8 cellular contexts compared by ENCODE assay signal in the genomic region with DNA sequence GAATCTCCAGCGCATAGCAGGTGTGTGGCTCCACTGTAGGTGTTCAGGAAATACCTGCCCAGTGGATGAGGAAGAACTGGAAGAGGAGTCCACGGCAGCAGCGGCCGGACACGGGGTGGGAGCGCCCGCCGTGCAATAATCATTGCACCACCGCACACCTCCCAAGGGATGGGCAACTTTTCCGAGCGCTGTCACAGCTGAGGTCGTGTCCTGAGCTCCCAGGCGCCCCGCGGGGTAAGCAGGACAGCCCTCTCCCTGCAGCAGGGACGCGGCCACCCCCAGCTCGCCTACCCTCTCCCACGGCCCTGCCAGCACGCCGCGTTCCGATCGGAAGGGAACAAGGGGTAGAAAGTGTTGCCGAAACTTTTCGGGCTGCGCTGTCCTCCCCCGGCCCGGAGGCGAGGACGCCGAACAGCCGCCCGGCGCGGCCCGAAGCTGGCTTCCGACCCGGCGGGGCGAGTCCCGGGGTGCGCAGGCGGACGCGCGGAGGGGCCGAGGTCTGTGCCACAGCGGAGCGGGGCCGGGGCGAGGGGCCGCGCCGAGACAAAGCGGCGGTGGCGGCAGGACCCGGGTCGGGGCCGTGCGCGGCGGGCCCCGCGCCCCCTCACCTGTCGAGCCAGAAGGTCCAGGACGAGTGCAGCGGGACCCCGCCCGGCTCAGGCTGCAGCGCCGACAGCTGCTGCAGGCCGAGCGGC. TPM values are rescaled to one million over a fixed set of nuclear protein-coding genes. Genes with fewer than 3 reads are reported as not detected.
A peak's percentile ranks its signal among the peaks of the same experiment; 100 is the strongest.
DNase-seq lines count a peak whose midpoint lies in the region; ATAC-seq and TF ChIP-seq lines count a peak whose summit lies in the region.

No MANE protein-coding gene starts in this region.

- no peak for TF ChIP-seq POLR2A in suprapubic skin (IDR thresholded peaks at IDR 0.05)

- peak overlapping the region; percentile 86 for H3K4me3 Mint-ChIP-seq in activated B cell treated with CpG ODN at 0.5 μM for 24 hours

- TF ChIP-seq CTCF in activated B cell treated with CpG ODN at 0.5 μM for 24 hours (IDR thresholded peaks at IDR 0.05) (no peak), suprapubic skin (IDR thresholded peaks at IDR 0.05) (no peak)

- POLR2A ChIA-PET in activated B cell treated with CpG ODN at 0.5 μM for 24 hours (lab: Charles Lee), result no interaction called here

- H3K27me3 ChIP-seq in effector memory CD4-positive, alpha-beta T cell (replicated peaks; ENCODE audit: control insufficient read depth, insufficient read depth, low read length, poor library complexity, severe bottlenecking), result no peaks in the 10 kb centered on the region
- no peaks in the 10 kb centered on the region for H3K27me3 ChIP-seq in suprapubic skin

- in situ Hi-C loops in ACHN (cut with HindIII; ENCODE audit: low pct_ligation_motif_present, low pct_unique_long_range_greater_than_20kb, low sequenced_read_pairs), result no loop called here

- no peaks in the 10 kb centered on the region for H3K9me3 Mint-ChIP-seq in activated B cell treated with CpG ODN at 0.5 μM for 24 hours

- no peaks in the 10 kb centered on the region for H3K36me3 ChIP-seq in effector memory CD4-positive, alpha-beta T cell (ENCODE audit: control insufficient read depth, insufficient read depth, low read length)
- H3K36me3 ChIP-seq in suprapubic skin, result no peaks in the 10 kb centered on the region

- H3K4me3 ChIP-seq in effector memory CD4-positive, alpha-beta T cell (ENCODE audit: insufficient read depth, low read depth, low read length, poor library complexity, severe bottlenecking), result peak overlapping the region; percentile 72
- H3K4me3 ChIP-seq in suprapubic skin, result peak overlapping the region; percentile 94

- H3K27ac Mint-ChIP-seq in activated B cell treated with CpG ODN at 0.5 μM for 24 hours, result peak overlapping the region; percentile 41

- intact Hi-C loops in activated B cell treated with CpG ODN at 0.5 μM for 24 hours (cut with micrococcal nuclease), result loop anchor here (2.0 to 10.0 kb wide), 3 partner anchors 540 to 1272 kb away; partner anchors contain the start of genes PPP4R2 and RYBP

- ATAC-seq in HG03175 (IDR thresholded peaks at IDR 0.05; ENCODE audit: unreplicated experiment) (peak; percentile 43), activated B cell treated with CpG ODN at 0.5 μM for 24 hours (ENCODE audit: low read depth) (peak; percentile 55)

- H3K36me3 Mint-ChIP-seq in activated B cell treated with CpG ODN at 0.5 μM for 24 hours (ENCODE audit: low read depth), result no peaks in the 10 kb centered on the region

- H3K27me3 Mint-ChIP-seq in activated B cell treated with CpG ODN at 0.5 μM for 24 hours, result peaks cover 17% of the 10 kb centered on the region

- H3K9me3 ChIP-seq in effector memory CD4-positive, alpha-beta T cell (ENCODE audit: control insufficient read depth, low read length), result no peaks in the 10 kb centered on the region
- H3K9me3 ChIP-seq in suprapubic skin, result no peaks in the 10 kb centered on the region

- 0% methylated on average over 13 of the region's 75 CpGs for WGBS in suprapubic skin

- peak; percentile 15 for DNase-seq in activated T-cell treated with anti-CD3 and anti-CD28 coated beads for 1 hour (ENCODE audit: low read depth)
- DNase-seq in activated T-cell treated with anti-CD3 and anti-CD28 coated beads for 4 hours, result no peak
- peak; percentile 46 for DNase-seq in activated B cell treated with CpG ODN at 0.5 μM for 24 hours
- peak in 1 of 3 donors; percentile 11 for DNase-seq in effector memory CD4-positive, alpha-beta T cell
- peak; percentile 24 for DNase-seq in midbrain (lab: John Stamatoyannopoulos, UW)
- peak in 1 of 2 donors; percentile 73 for DNase-seq in suprapubic skin (ENCODE audit: low spot score in 2 of 2)
- no peak for DNase-seq in ACHN

- H3K4me1 Mint-ChIP-seq in activated B cell treated with CpG ODN at 0.5 μM for 24 hours, result peaks cover 34% of the 10 kb centered on the region

- CTCF ChIA-PET in activated B cell treated with CpG ODN at 0.5 μM for 24 hours (lab: Charles Lee), result interaction anchor here (0.9 to 2.3 kb wide), 4 partner anchors 10 to 1098 kb away, joined by 3 to 6 read pairs (median 4); no protein-coding TSS in a partner anchor

- TF ChIP-seq EP300 in suprapubic skin (IDR thresholded peaks at IDR 0.05), result no peak

- peak overlapping the region; percentile 73 for H3K27ac ChIP-seq in effector memory CD4-positive, alpha-beta T cell (ENCODE audit: insufficient read depth, low read length, poor library complexity, severe bottlenecking)
- H3K27ac ChIP-seq in suprapubic skin, result peak overlapping the region; percentile 82

- H3K4me1 ChIP-seq in effector memory CD4-positive, alpha-beta T cell (ENCODE audit: control insufficient read depth, insufficient read depth, low read length, poor library complexity, severe bottlenecking), result peaks cover 45% of the 10 kb centered on the region
- peaks cover 25% of the 10 kb centered on the region for H3K4me1 ChIP-seq in suprapubic skin

RNA-seq across cellular contexts. Expression of gene EIF4E3, which starts 0.5 kb away (rescaled TPM):
- total RNA-seq in activated B cell treated with CpG ODN at 0.5 μM for 24 hours, result 1.8 and 2.0 TPM in 2 replicates
- 10 to 100 TPM; 12.7 to 23.5 (median 16.0) TPM for total RNA-seq in suprapubic skin

RNA-seq across cellular contexts. Expression of gene GPR27, which starts 28.9 kb away (rescaled TPM):
- not detected in 2 replicates for total RNA-seq in activated B cell treated with CpG ODN at 0.5 μM for 24 hours
- total RNA-seq in suprapubic skin, result 1 to 10 TPM; 1.2 to 5.5 (median 3.9) TPM

Comparison
In these comparisons a context has a peak if more than half of its experiments do, and no peak if none do; other contexts are left out.
1. DNase-seq: peak in activated T-cell treated with anti-CD3 and anti-CD28 coated beads for 1 hour (single experiment), activated B cell treated with CpG ODN at 0.5 μM for 24 hours (single experiment) and midbrain (single experiment); none in activated T-cell treated with anti-CD3 and anti-CD28 coated beads for 4 hours (single experiment) and ACHN (single experiment).